Comparison of ENCODE assay signal across 1 cellular context in the genomic region with DNA sequence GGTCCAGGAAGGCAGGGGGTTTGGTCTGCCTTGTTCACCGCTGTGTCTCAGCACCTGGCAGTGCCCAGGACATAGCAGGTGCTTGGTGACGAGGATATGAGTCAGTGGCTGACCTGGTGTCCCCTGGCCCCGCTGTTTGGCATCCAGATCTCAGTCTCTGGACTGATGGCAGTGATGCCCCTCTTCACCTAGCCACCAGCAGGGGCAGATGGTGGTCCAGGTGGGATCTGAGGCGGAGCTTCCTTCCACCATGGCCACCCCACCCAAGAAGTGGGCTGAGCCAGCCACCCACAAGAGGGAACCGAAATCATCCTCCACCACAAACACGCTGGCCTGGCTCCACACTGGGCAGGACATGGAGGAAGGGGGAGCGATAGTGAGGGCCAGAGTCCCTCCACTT.
TF ChIP-seq lines count a peak whose summit lies in the region.

No MANE protein-coding gene starts in this region.

TF ChIP-seq in H1, 55 proteins besides CTCF, POLR2A, EP300 and RAD21:
- TF ChIP-seq KDM5A (IDR thresholded peaks at IDR 0.05; ENCODE audit: low read length) = no peak
- no peak for TF ChIP-seq JUN (IDR thresholded peaks at IDR 0.05; ENCODE audit: low read depth, low read length)
- TF ChIP-seq CREB1 (IDR thresholded peaks at IDR 0.05) = no peak
- TF ChIP-seq EZH2 (IDR thresholded peaks at IDR 0.05; ENCODE audit: low read depth, low read length, severe bottlenecking) = no peak
- TF ChIP-seq TBP (IDR thresholded peaks at IDR 0.05; ENCODE audit: low read depth, low read length) = no peak
- no peak for TF ChIP-seq TAF7 (optimal IDR thresholded peaks at IDR 0.05; ENCODE audit: borderline replicate concordance, low read depth, low read length)
- no peak for TF ChIP-seq EGR1 (IDR thresholded peaks at IDR 0.05; ENCODE audit: borderline replicate concordance, low read depth, low read length)
- TF ChIP-seq SIX5 (IDR thresholded peaks at IDR 0.05; ENCODE audit: low read depth, low read length) = no peak
